In the genomic region with DNA sequence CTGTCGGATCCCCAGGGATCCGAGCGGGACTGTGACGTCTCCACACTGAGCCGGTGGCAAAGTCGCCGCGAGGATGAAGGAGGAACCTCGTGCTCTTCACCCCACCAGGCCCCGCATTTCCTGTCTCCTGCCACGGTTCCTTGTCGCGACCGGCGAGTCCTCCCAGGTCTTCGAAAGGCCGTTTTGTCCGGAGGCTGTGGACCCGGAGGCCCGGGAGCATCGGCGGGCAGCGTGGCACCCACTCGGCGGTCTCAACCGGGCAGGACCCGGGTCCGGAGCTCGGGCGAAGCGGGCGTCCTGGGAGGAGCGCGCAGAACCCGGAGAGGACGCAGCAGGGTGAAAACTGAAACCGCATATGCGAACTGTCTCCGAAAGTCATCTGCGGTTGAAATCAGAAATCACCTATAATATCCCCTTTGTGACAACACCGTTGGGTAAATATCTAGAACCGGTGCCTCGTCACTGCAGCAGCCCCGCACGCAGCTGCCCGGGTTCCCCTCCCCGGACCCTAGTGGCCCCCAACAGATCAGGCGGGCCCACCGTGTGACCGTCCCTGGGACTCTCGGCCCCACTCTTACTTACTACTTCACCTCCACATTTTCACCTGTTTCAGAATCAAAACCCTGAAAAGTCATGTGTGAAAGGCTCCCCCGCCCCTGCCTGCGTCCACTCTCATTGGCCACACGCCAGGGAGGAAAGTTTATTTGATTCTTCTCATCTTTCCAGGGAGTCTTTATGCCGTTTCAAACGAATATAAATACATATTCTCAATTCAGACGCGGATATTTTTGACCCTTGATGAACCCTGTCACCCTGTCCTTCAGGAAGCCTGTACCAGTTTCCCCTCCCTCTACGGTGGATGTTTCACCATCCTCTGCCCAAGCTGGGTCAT, we compare ENCODE assay signal across 8 cellular contexts. TPM values are rescaled to one million over a fixed set of nuclear protein-coding genes. Genes with fewer than 3 reads are reported as not detected.
DNase-seq lines count a peak whose midpoint lies in the region; ATAC-seq and TF ChIP-seq lines count a peak whose summit lies in the region.

No MANE protein-coding gene starts in this region.

- peaks cover 67% of the 10 kb centered on the region for H3K27me3 Mint-ChIP-seq in activated B cell treated with CpG ODN at 0.5 μM for 24 hours

- ATAC-seq in HG03378 (IDR thresholded peaks at IDR 0.05; ENCODE audit: unreplicated experiment) = peak; percentile 77
- peak; percentile 61 for ATAC-seq in activated B cell treated with CpG ODN at 0.5 μM for 24 hours (ENCODE audit: low read depth)
- ATAC-seq in esophagus mucosa = no peak

- no peak overlapping the region for H3K14ac ChIP-seq in trophoblast cell (ENCODE audit: low read length)

- H3K4ac ChIP-seq in trophoblast cell (ENCODE audit: low read depth, low read length) = no peak overlapping the region

- peaks cover 85 to 97% (median 96%) of the 10 kb centered on the region in 11 experiments for H3K27me3 ChIP-seq in BLaER1 treated with 17β-estradiol and CSF1 and Interleukin-3, amounts not matched to agents 10 nM and 100 nM
- H3K27me3 ChIP-seq in trophoblast cell (ENCODE audit: insufficient read depth, low read length) = peaks cover 48% of the 10 kb centered on the region

- H2AFZ ChIP-seq in trophoblast cell (ENCODE audit: insufficient read depth, low read length, poor library complexity) = no peak overlapping the region

- no peak overlapping the region for H3K18ac ChIP-seq in trophoblast cell (ENCODE audit: low read length)

- peak overlapping the region; percentile 36 to 93 (median 71) for H3K4me2 ChIP-seq in BLaER1 treated with 17β-estradiol and CSF1 and Interleukin-3, amounts not matched to agents 10 nM and 100 nM
- H3K4me2 ChIP-seq in trophoblast cell (ENCODE audit: low read length) = peak overlapping the region; percentile 20

- intact Hi-C loops in activated B cell treated with CpG ODN at 0.5 μM for 24 hours (cut with micrococcal nuclease) = loop anchor here (1.0 to 5.0 kb wide), 6 partner anchors 24 to 683 kb away; partner anchors contain the start of gene ULBP1

- H3K4me3 ChIP-seq in BLaER1 treated with 17β-estradiol and CSF1 and Interleukin-3, amounts not matched to agents 10 nM and 100 nM = peak overlapping the region; percentile 4 to 59 (median 48); a peak in 19 of 20 replicates
- H3K4me3 ChIP-seq in epithelial cell of proximal tubule (ENCODE audit: low read depth, low read length) (peak overlapping the region; percentile 56), trophoblast cell (ENCODE audit: low read depth, low read length) (no peak overlapping the region)

- peaks cover 0 to 13% (median 0%) of the 10 kb centered on the region in 11 experiments; a peak in 6 of 22 replicates for H3K9me3 ChIP-seq in BLaER1 treated with 17β-estradiol and CSF1 and Interleukin-3, amounts not matched to agents 10 nM and 100 nM (replicated peaks in 1 of 11)
- peaks cover 10% of the 10 kb centered on the region for H3K9me3 ChIP-seq in trophoblast cell (ENCODE audit: insufficient read depth, low read depth, low read length)

- H4K91ac ChIP-seq in trophoblast cell (ENCODE audit: low read depth, low read length) = no peak overlapping the region

- CTCF ChIA-PET in activated B cell treated with CpG ODN at 0.5 μM for 24 hours (lab: Charles Lee) = interaction anchor here (0.6 to 1.3 kb wide), 2 partner anchors 68 to 78 kb away, joined by 3 to 4 read pairs (median 3); no protein-coding TSS in a partner anchor

- H4K12ac ChIP-seq in trophoblast cell (ENCODE audit: low read depth, low read length) = no peak overlapping the region

- no peak overlapping the region for H2AK5ac ChIP-seq in trophoblast cell (ENCODE audit: low read length)

- peak; percentile 45 for DNase-seq in GM19240 (ENCODE audit: insufficient read length, low spot score)
- peak; percentile 69 for DNase-seq in activated B cell treated with CpG ODN at 0.5 μM for 24 hours
- no peak for DNase-seq in epithelial cell of proximal tubule (ENCODE audit: low read depth)
- peak in 1 of 2 donors; percentile 19 for DNase-seq in trophoblast cell
- no peak for DNase-seq in NCI-H1694 (lab: John Stamatoyannopoulos, UW)

- H3K79me1 ChIP-seq in trophoblast cell (ENCODE audit: low read length) = no peaks in the 10 kb centered on the region

- H2BK5ac ChIP-seq in trophoblast cell (ENCODE audit: low read depth, low read length, poor library complexity) = no peak overlapping the region

- TF ChIP-seq CTCF in activated B cell treated with CpG ODN at 0.5 μM for 24 hours (IDR thresholded peaks at IDR 0.05) (no peak), epithelial cell of proximal tubule (conservative IDR thresholded peaks at IDR 0.05; ENCODE audit: low read depth, low read length) (no peak)

- H3K79me2 ChIP-seq in trophoblast cell (ENCODE audit: control insufficient read depth, insufficient read depth, low read length, poor library complexity) = no peaks in the 10 kb centered on the region

- POLR2A ChIA-PET in activated B cell treated with CpG ODN at 0.5 μM for 24 hours (lab: Charles Lee) = interaction anchor here (0.9 to 1.4 kb wide), 4 partner anchors 23 to 69 kb away, joined by 3 read pairs; partner anchors contain the start of gene ULBP1

- peaks cover 2% of the 10 kb centered on the region for H3K36me3 Mint-ChIP-seq in activated B cell treated with CpG ODN at 0.5 μM for 24 hours (ENCODE audit: low read depth)

- peak overlapping the region; percentile 82 for H3K4me3 Mint-ChIP-seq in activated B cell treated with CpG ODN at 0.5 μM for 24 hours

- no peak overlapping the region for H2BK12ac ChIP-seq in trophoblast cell (ENCODE audit: low read length)

- peaks cover 47% of the 10 kb centered on the region for H3K4me1 Mint-ChIP-seq in activated B cell treated with CpG ODN at 0.5 μM for 24 hours

- no peak overlapping the region for H3K27ac ChIP-seq in BLaER1 treated with 17β-estradiol and CSF1 and Interleukin-3, amounts not matched to agents 10 nM and 100 nM
- H3K27ac ChIP-seq in trophoblast cell (ENCODE audit: low read depth, low read length) = no peak overlapping the region

- WGBS in trophoblast cell (ENCODE audit: extremely low coverage, insufficient coverage, insufficient read length) = no CpG with 5 or more reads among the region's 59 CpGs

- H3K9ac ChIP-seq in BLaER1 treated with 17β-estradiol and CSF1 and Interleukin-3, amounts not matched to agents 10 nM and 100 nM = no peak overlapping the region
- H3K9ac ChIP-seq in trophoblast cell (ENCODE audit: low read length) = no peak overlapping the region

- no peak overlapping the region for H3K23ac ChIP-seq in trophoblast cell (ENCODE audit: low read length)

- peaks cover 0 to 51% (median 25%) of the 10 kb centered on the region in 11 experiments; a peak in 14 of 22 replicates for H4K20me1 ChIP-seq in BLaER1 treated with 17β-estradiol and CSF1 and Interleukin-3, amounts not matched to agents 10 nM and 100 nM

- no peaks in the 10 kb centered on the region for H3K9me3 Mint-ChIP-seq in activated B cell treated with CpG ODN at 0.5 μM for 24 hours

- no peaks in the 10 kb centered on the region for H3K36me3 ChIP-seq in BLaER1 treated with 17β-estradiol and CSF1 and Interleukin-3, amounts not matched to agents 10 nM and 100 nM
- no peaks in the 10 kb centered on the region for H3K36me3 ChIP-seq in trophoblast cell (ENCODE audit: control insufficient read depth in 1 of 2, insufficient read depth in 2 of 2, low read length in 2 of 2)

- H3K27ac Mint-ChIP-seq in activated B cell treated with CpG ODN at 0.5 μM for 24 hours = peak overlapping the region; percentile 86

- peaks cover 17 to 28% (median 21%) of the 10 kb centered on the region in 10 experiments for H3K4me1 ChIP-seq in BLaER1 treated with 17β-estradiol and CSF1 and Interleukin-3, amounts not matched to agents 10 nM and 100 nM
- peaks cover 8 to 10% of the 10 kb centered on the region in 2 experiments for H3K4me1 ChIP-seq in trophoblast cell (ENCODE audit: control insufficient read depth in 1 of 2, insufficient read depth in 2 of 2, low read length in 2 of 2)

- no peak overlapping the region for H4K8ac ChIP-seq in trophoblast cell (ENCODE audit: low read depth, low read length)

- no peak overlapping the region for H2BK120ac ChIP-seq in trophoblast cell (ENCODE audit: insufficient read depth, low read length, poor library complexity)

RNA-seq across cellular contexts. Expression of gene ULBP2, which starts 3.0 kb away (rescaled TPM):
- total RNA-seq in activated B cell treated with CpG ODN at 0.5 μM for 24 hours (0.29 and 0.37 TPM in 2 replicates), epithelial cell of proximal tubule (5.3 and 16.0 TPM in 2 replicates), esophagus mucosa (5.2 TPM)
- polyA plus RNA-seq in trophoblast cell (2013) = 0.08 and 0.14 TPM in 2 replicates

RNA-seq across cellular contexts. Expression of gene RAET1G, which starts 15.9 kb away (rescaled TPM):
- total RNA-seq in activated B cell treated with CpG ODN at 0.5 μM for 24 hours (not detected in 2 replicates), epithelial cell of proximal tubule (0.43 TPM in 1 of 2 replicates, not detected in the other), esophagus mucosa (24.7 TPM)
- not detected in 2 replicates for polyA plus RNA-seq in trophoblast cell (2013)

RNA-seq across cellular contexts. Expression of gene ULBP1, which starts 24.9 kb away (rescaled TPM):
- total RNA-seq in activated B cell treated with CpG ODN at 0.5 μM for 24 hours (1.9 and 2.2 TPM in 2 replicates), epithelial cell of proximal tubule (0.23 and 0.94 TPM in 2 replicates), esophagus mucosa (1.2 TPM)
- polyA plus RNA-seq in trophoblast cell (2013) = 0.48 and 0.58 TPM in 2 replicates

RNA-seq across cellular contexts. Expression of gene RAET1E, which starts 40.9 kb away (rescaled TPM):
- total RNA-seq in activated B cell treated with CpG ODN at 0.5 μM for 24 hours = not detected in 2 replicates
- not detected in 2 replicates for total RNA-seq in epithelial cell of proximal tubule
- not detected in 2 replicates for polyA plus RNA-seq in trophoblast cell (2013)
- total RNA-seq in esophagus mucosa = 101 TPM

Comparison
In these comparisons a context has a peak if more than half of its experiments do, and no peak if none do; other contexts are left out.
1. DNase-seq: peak in GM19240 (single experiment) and activated B cell treated with CpG ODN at 0.5 μM for 24 hours (single experiment); none in epithelial cell of proximal tubule (single experiment) and NCI-H1694 (single experiment).
2. RNA of gene RAET1G, which starts 15.9 kb away (total RNA-seq): 24.7 TPM in esophagus mucosa (single experiment); 0.43 TPM in epithelial cell of proximal tubule and not detected in activated B cell treated with CpG ODN at 0.5 μM for 24 hours; every median in the first group is over 10 times any median in the second.